Comparison of ENCODE assay signal across 12 cellular contexts in genomic region chr6:116398366-116399005, GRCh38. TPM values are rescaled to one million over a fixed set of nuclear protein-coding genes. Genes with fewer than 3 reads are reported as not detected.
DNase-seq lines count a peak whose midpoint lies in the region; ATAC-seq and TF ChIP-seq lines count a peak whose summit lies in the region.
"Had no signal": no experiment of that assay in that cellular context is flagged by ENCODE, and none has a peak within 500 bp of the region (broad histone marks: within the 10 kb centered on the region; RNA-seq: fewer than 3 reads in every experiment).

No MANE protein-coding gene starts in this region.

- H3K4me1 Mint-ChIP-seq in H9 (peaks cover 16 to 22% of the 10 kb centered on the region in 2 experiments), T-helper 17 cell (peaks cover 25% of the 10 kb centered on the region), T-cell (peaks cover 4 to 10% (median 4%) of the 10 kb centered on the region in 3 donors)
- H3K4me1 Mint-ChIP-seq in activated CD8-positive, alpha-beta T cell treated with anti-CD3 and anti-CD28 coated beads, Interleukin-2, amount 10 ng/mL, durations not matched to agents 7 days and 5 days (ENCODE audit: low read depth), result peaks cover 2% of the 10 kb centered on the region

- no peaks in the 10 kb centered on the region for H3K27me3 ChIP-seq in H9 (ENCODE audit: insufficient read depth, low read length)
- H3K27me3 ChIP-seq: body of pancreas had no signal

- H2BK12ac ChIP-seq in H9 (ENCODE audit: insufficient read length, low read depth, low read length), result no peak overlapping the region

- no peak for TF ChIP-seq CTCF in H9 (conservative IDR thresholded peaks at IDR 0.05)
- TF ChIP-seq CTCF in fibroblast of the aortic adventitia (IDR thresholded peaks at IDR 0.05; ENCODE audit: insufficient read depth, low read length), result no peak

- H3K9ac ChIP-seq in H9 (ENCODE audit: extremely low read depth, insufficient read length, low read length), result no peak overlapping the region

- H3K4me3 Mint-ChIP-seq in H9 (no peak overlapping the region), T-helper 17 cell (no peak overlapping the region), T-cell (no peak overlapping the region)
- no peak overlapping the region for H3K4me3 Mint-ChIP-seq in activated CD8-positive, alpha-beta T cell treated with anti-CD3 and anti-CD28 coated beads, Interleukin-2, amount 10 ng/mL, durations not matched to agents 7 days and 5 days
- H3K4me3 Mint-ChIP-seq: naive thymus-derived CD8-positive, alpha-beta T cell had no signal

- H2AFZ ChIP-seq in H9 (ENCODE audit: low read length), result no peak overlapping the region

- no peaks in the 10 kb centered on the region for H4K20me1 ChIP-seq in H9 (ENCODE audit: control insufficient read depth, insufficient read depth, insufficient read length)

- H3K18ac ChIP-seq in H9 (ENCODE audit: insufficient read length, low read depth, low read length), result no peak overlapping the region

- H4K5ac ChIP-seq in H9 (ENCODE audit: insufficient read length, low read depth, low read length), result no peak overlapping the region

- no peak overlapping the region for H3T11ph ChIP-seq in H9 (ENCODE audit: low read length)

- H3K23me2 ChIP-seq in H9 (ENCODE audit: insufficient read length, low read depth, low read length, poor library complexity, severe bottlenecking), result no peaks in the 10 kb centered on the region

- no peak overlapping the region for H3K4me2 ChIP-seq in H9 (ENCODE audit: insufficient read depth, insufficient read length, low read length)

- no peak overlapping the region for H3K56ac ChIP-seq in H9 (ENCODE audit: insufficient read length, low read depth, low read length)

- no peak overlapping the region for H3K23ac ChIP-seq in H9 (ENCODE audit: insufficient read length, low read depth, low read length)

- no peak overlapping the region for H2AK5ac ChIP-seq in H9 (ENCODE audit: insufficient read length, low read length)

- H3K79me2 ChIP-seq in H9 (ENCODE audit: insufficient read depth, low read length), result peaks cover 3% of the 10 kb centered on the region; the same call in 1 of the 2 replicates

- H2BK20ac ChIP-seq in H9 (ENCODE audit: low read depth, low read length, poor library complexity, severe bottlenecking), result no peak overlapping the region

- H3K36me3 Mint-ChIP-seq in H9 (ENCODE audit: insufficient read depth in 1 of 3, low read depth in 3 of 3), result peaks cover 7 to 10% (median 7%) of the 10 kb centered on the region in 3 experiments
- H3K36me3 Mint-ChIP-seq in T-helper 17 cell (ENCODE audit: low read depth), result peaks cover 3% of the 10 kb centered on the region
- H3K36me3 Mint-ChIP-seq in T-cell, result peaks cover 6% of the 10 kb centered on the region
- no peaks in the 10 kb centered on the region for H3K36me3 Mint-ChIP-seq in activated CD8-positive, alpha-beta T cell treated with anti-CD3 and anti-CD28 coated beads, Interleukin-2, amount 10 ng/mL, durations not matched to agents 7 days and 5 days (ENCODE audit: low read depth)

- H3K27me3 Mint-ChIP-seq in H9 (ENCODE audit: low read depth) (no peaks in the 10 kb centered on the region), T-helper 17 cell (peaks cover 4% of the 10 kb centered on the region), T-cell (no peaks in the 10 kb centered on the region)
- H3K27me3 Mint-ChIP-seq in activated CD8-positive, alpha-beta T cell treated with anti-CD3 and anti-CD28 coated beads, Interleukin-2, amount 10 ng/mL, durations not matched to agents 7 days and 5 days (ENCODE audit: low read depth), result peaks cover 3% of the 10 kb centered on the region

- H3K9me3 Mint-ChIP-seq in H9 (no peaks in the 10 kb centered on the region), T-cell (no peaks in the 10 kb centered on the region)
- H3K9me3 Mint-ChIP-seq in activated CD8-positive, alpha-beta T cell treated with anti-CD3 and anti-CD28 coated beads, Interleukin-2, amount 10 ng/mL, durations not matched to agents 7 days and 5 days (ENCODE audit: insufficient read depth), result no peaks in the 10 kb centered on the region
- H3K9me3 Mint-ChIP-seq: naive thymus-derived CD8-positive, alpha-beta T cell had no signal

- no peak overlapping the region for H4K91ac ChIP-seq in H9 (ENCODE audit: insufficient read length, low read depth, low read length)

- no peak for DNase-seq in H9
- DNase-seq in T-helper 17 cell, result no peak
- peak; percentile 72 for DNase-seq in fibroblast of the aortic adventitia (ENCODE audit: low read depth)
- DNase-seq in T-cell, result no peak
- no peak for DNase-seq in activated CD4-positive, CD25-positive, alpha-beta regulatory T cell (lab: John Stamatoyannopoulos, UW)
- no peak for DNase-seq in activated CD8-positive, alpha-beta T cell treated with anti-CD3 and anti-CD28 coated beads, Interleukin-2, amount 10 ng/mL, durations not matched to agents 7 days and 5 days
- DNase-seq: body of pancreas; hippocampal formation; naive thymus-derived CD8-positive, alpha-beta T cell; stimulated activated CD4-positive, alpha-beta T cell treated with anti-CD3 and anti-CD28 coated beads, Interleukin-2, amount 100 ng/mL, for 48 hours had no signal

- no peak overlapping the region for H2BK120ac ChIP-seq in H9 (ENCODE audit: low read depth, low read length, poor library complexity, severe bottlenecking)

- CTCF ChIA-PET in T-cell (lab: Charles Lee), result no interaction called here
- CTCF ChIA-PET in activated CD8-positive, alpha-beta T cell treated with anti-CD3 and anti-CD28 coated beads, Interleukin-2, amount 10 ng/mL, durations not matched to agents 7 days and 5 days (lab: Charles Lee), result no interaction called here

- H3K27ac ChIP-seq in H9 (ENCODE audit: insufficient read length, low read depth, low read length) (no peak overlapping the region), skin epidermis (peak overlapping the region in 14 of 21 experiments; percentile 25 to 79 (median 46))
- H3K27ac ChIP-seq: body of pancreas had no signal

- no CpG with 5 or more reads among the region's 2 CpGs for WGBS in H9 (ENCODE audit: extremely low coverage, insufficient read length, low lambda C conversion rate)

- H3K14ac ChIP-seq in H9 (ENCODE audit: insufficient read depth, low read length), result no peak overlapping the region

- POLR2A ChIA-PET in T-cell (lab: Charles Lee), result no interaction called here
- POLR2A ChIA-PET in activated CD8-positive, alpha-beta T cell treated with anti-CD3 and anti-CD28 coated beads, Interleukin-2, amount 10 ng/mL, durations not matched to agents 7 days and 5 days (lab: Charles Lee), result no interaction called here

- no peak overlapping the region for H2BK15ac ChIP-seq in H9 (ENCODE audit: low read depth, low read length)

- H3K4me1 ChIP-seq in H9 (ENCODE audit: insufficient read depth, low read length), result no peaks in the 10 kb centered on the region; the same call in 1 of the 2 replicates
- H3K4me1 ChIP-seq: body of pancreas had no signal

- H3K9me3 ChIP-seq in H9 (ENCODE audit: control insufficient read depth, low read depth, low read length), result no peaks in the 10 kb centered on the region
- H3K9me3 ChIP-seq in T-helper 17 cell (ENCODE audit: control insufficient read depth, low read length, poor library complexity, severe bottlenecking), result no peaks in the 10 kb centered on the region
- H3K9me3 ChIP-seq: body of pancreas had no signal

- H3K27ac Mint-ChIP-seq in H9 (peak overlapping the region in 2 of 3 experiments; percentile 25 to 76; a peak in 2 of 7 replicates), T-helper 17 cell (peak overlapping the region; percentile 54), T-cell (no peak overlapping the region)
- H3K27ac Mint-ChIP-seq in activated CD8-positive, alpha-beta T cell treated with anti-CD3 and anti-CD28 coated beads, Interleukin-2, amount 10 ng/mL, durations not matched to agents 7 days and 5 days, result no peak overlapping the region
- H3K27ac Mint-ChIP-seq: naive thymus-derived CD8-positive, alpha-beta T cell had no signal

- no peaks in the 10 kb centered on the region for H3K79me1 ChIP-seq in H9 (ENCODE audit: insufficient read depth, low read depth, low read length, poor library complexity, severe bottlenecking)

- H4K8ac ChIP-seq in H9 (replicated peaks; ENCODE audit: insufficient read length, low read depth, low read length), result no peak overlapping the region

- no peak overlapping the region for H2BK5ac ChIP-seq in H9 (ENCODE audit: insufficient read length, low read length)

- H3K4me3 ChIP-seq in fibroblast of the aortic adventitia (ENCODE audit: low read depth, low read length), result peak overlapping the region; percentile 11
- no peak overlapping the region for H3K4me3 ChIP-seq in skin epidermis
- H3K4me3 ChIP-seq: body of pancreas had no signal

- no peak for ATAC-seq in T-helper 17 cell
- ATAC-seq in T-cell (replicated peaks in 1 of 4), result no peak
- ATAC-seq in GM19023 (IDR thresholded peaks at IDR 0.05; ENCODE audit: unreplicated experiment), result no peak
- no peak for ATAC-seq in activated CD8-positive, alpha-beta T cell treated with anti-CD3 and anti-CD28 coated beads, Interleukin-2, amount 10 ng/mL, durations not matched to agents 7 days and 5 days
- ATAC-seq: body of pancreas; naive thymus-derived CD8-positive, alpha-beta T cell had no signal

- H3K4ac ChIP-seq in H9 (ENCODE audit: low read depth, low read length), result no peak overlapping the region

RNA-seq across cellular contexts. Expression of gene DSE, which starts 27.7 kb away (rescaled TPM):
- total RNA-seq in H9 (2021) (41.5 and 45.6 TPM in 2 replicates), T-helper 17 cell (10 to 100 TPM; 19.2 to 32.3 TPM), fibroblast of the aortic adventitia (ENCODE audit: low replicate concordance) (50.7 and 61.2 TPM in 2 replicates), T-cell (1 to 10 TPM; 5.9 to 9.3 (median 7.4) TPM)
- 1 to 10 TPM; 3.7 to 3.8 TPM for total RNA-seq in activated CD8-positive, alpha-beta T cell treated with anti-CD3 and anti-CD28 coated beads, Interleukin-2, amount 10 ng/mL, durations not matched to agents 7 days and 5 days

Comparison
In these comparisons a context has a peak if more than half of its experiments do, and no peak if none do; other contexts are left out.
1. H3K27ac Mint-ChIP-seq: peak in H9 (2 of 3) and T-helper 17 cell (single experiment); none in T-cell (0 of 2) and activated CD8-positive, alpha-beta T cell treated with anti-CD3 and anti-CD28 coated beads, Interleukin-2, amount 10 ng/mL, durations not matched to agents 7 days and 5 days (single experiment).